10 cellular contexts compared by ENCODE assay signal in the genomic region with DNA sequence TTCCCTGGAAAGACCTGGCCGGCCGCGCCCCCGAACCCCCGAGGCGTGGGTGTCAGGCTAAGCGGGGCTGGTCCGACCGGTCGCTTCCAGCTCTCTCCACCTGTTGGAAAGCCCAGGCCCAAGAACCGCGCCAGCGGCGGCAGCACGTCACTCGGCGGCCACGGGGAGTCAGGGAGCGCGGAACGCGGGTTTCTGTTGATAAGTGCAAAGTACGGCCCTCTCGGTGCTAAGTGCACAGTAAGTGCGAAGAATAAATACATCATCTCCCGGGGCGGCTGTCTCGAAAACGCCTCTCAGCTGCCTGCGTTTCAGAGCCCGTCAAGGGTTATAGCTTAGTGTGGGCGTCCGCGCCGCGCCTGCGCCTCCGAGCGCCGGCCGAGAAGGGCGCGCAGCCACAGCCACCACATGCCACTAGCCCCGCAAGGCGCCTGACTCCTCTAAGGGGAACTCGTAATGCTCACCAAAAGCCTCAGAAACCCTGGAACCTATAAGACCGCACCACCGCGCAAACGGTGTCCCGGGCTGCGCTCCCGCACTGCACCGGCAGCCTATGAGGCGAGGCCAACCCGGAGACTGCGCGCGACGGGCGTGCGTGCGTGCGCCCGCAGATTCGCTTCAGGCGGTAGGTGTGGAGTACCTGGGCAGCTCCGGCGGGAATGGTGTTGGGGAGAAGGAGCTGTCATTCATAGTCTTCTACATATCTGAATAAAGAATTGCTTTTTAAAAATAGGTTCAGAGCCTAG. TPM values are rescaled to one million over a fixed set of nuclear protein-coding genes. Genes with fewer than 3 reads are reported as not detected.
DNase-seq lines count a peak whose midpoint lies in the region; ATAC-seq, FAIRE-seq and TF ChIP-seq lines count a peak whose summit lies in the region.
"Had no signal": no experiment of that assay in that cellular context is flagged by ENCODE, and none has a peak within 500 bp of the region (broad histone marks: within the 10 kb centered on the region; RNA-seq: fewer than 3 reads in every experiment).

No MANE protein-coding gene starts in this region.

- POLR2A ChIA-PET in A549 (lab: Yijun Ruan, JAX), result interaction anchor here (0.7 to 3.7 kb wide), 3 partner anchors 9 to 45 kb away, joined by 3 to 32 read pairs (median 16); a partner anchor contains a TSS
- POLR2A ChIA-PET in HEK293 (lab: Yijun Ruan, JAX), result interaction anchor here (0.7 to 4.4 kb wide), 3 partner anchors 11 to 905 kb away, joined by 4 to 69 read pairs (median 6); a partner anchor contains a TSS

- no peak overlapping the region for H3K27ac Mint-ChIP-seq in chondrocyte (ENCODE audit: unreplicated experiment)

- H3K9me3 ChIP-seq in A549 (no peaks in the 10 kb centered on the region), HEK293 (ENCODE audit: control insufficient read depth, insufficient read depth, low read depth, low read length) (no peaks in the 10 kb centered on the region), lung (ENCODE audit: control insufficient read depth in 2 of 2, insufficient read depth in 1 of 2, low read length in 1 of 2) (peaks cover 0 to 12% of the 10 kb centered on the region in 2 donors)

- H3K4me1 Mint-ChIP-seq in chondrocyte (ENCODE audit: low read depth), result peaks cover 16% of the 10 kb centered on the region

- H3K4me3 Mint-ChIP-seq in chondrocyte (ENCODE audit: unreplicated experiment), result peak overlapping the region; percentile 74

- CTCF ChIA-PET in A549 (lab: Yijun Ruan, JAX), result interaction anchor here (0.6 to 4.2 kb wide), 14 partner anchors 10 to 550 kb away, joined by 3 to 26 read pairs (median 5); a partner anchor contains a TSS
- CTCF ChIA-PET in HEK293 (lab: Yijun Ruan, JAX), result interaction anchor here (0.6 to 2.0 kb wide), 10 partner anchors 8 to 1871 kb away, joined by 3 to 22 read pairs (median 4); a partner anchor contains a TSS

- peak overlapping the region; percentile 79 for H3K4me2 ChIP-seq in A549

- TF ChIP-seq CTCF in A549 (IDR thresholded peaks at IDR 0.05) (no peak), HEK293 (tag by site-specific recombination; IDR thresholded peaks at IDR 0.05) (peak; percentile 44), chondrocyte (IDR thresholded peaks at IDR 0.05) (no peak), lung (IDR thresholded peaks at IDR 0.05; ENCODE audit: control extremely low read depth, extremely low read depth) (no peak)

- peaks cover 1% of the 10 kb centered on the region for H3K36me3 Mint-ChIP-seq in chondrocyte (ENCODE audit: low read depth)

- peak; percentile 45 for TF ChIP-seq POLR2A in A549 (IDR thresholded peaks at IDR 0.05; ENCODE audit: low read length)

- ATAC-seq in A549 (peak; percentile 67 to 78), lung (ENCODE audit: insufficient read depth, low FRiP score) (peak; percentile 22), GM21723 (IDR thresholded peaks at IDR 0.05; ENCODE audit: unreplicated experiment) (no peak)

- peaks cover 75% of the 10 kb centered on the region for H3K27me3 Mint-ChIP-seq in chondrocyte (ENCODE audit: low read depth)

- FAIRE-seq in A549 (lab: Jason Lieb, UNC), result no peak
- FAIRE-seq: colon had no signal

- H3K27me3 ChIP-seq in lung (ENCODE audit: control insufficient read depth, insufficient read depth), result peaks cover 25% of the 10 kb centered on the region

- TF ChIP-seq EP300 in A549 (IDR thresholded peaks at IDR 0.05), result no peak

- no peaks in the 10 kb centered on the region for H3K9me3 Mint-ChIP-seq in chondrocyte (ENCODE audit: low read depth)

- H3K27ac ChIP-seq in A549 (peak overlapping the region; percentile 73 to 99), HEK293 (ENCODE audit: extremely low read depth, low read depth, low read length) (peak overlapping the region; percentile 86), lung (ENCODE audit: low read depth in 1 of 2, low read length in 1 of 2) (peak overlapping the region in 1 of 2 donors; percentile 33)

- H3K4me1 ChIP-seq in A549, result peaks cover 8% of the 10 kb centered on the region; the same call in 1 of the 3 replicates
- H3K4me1 ChIP-seq in HEK293 (ENCODE audit: control insufficient read depth, insufficient read depth, low read length), result peaks cover 3% of the 10 kb centered on the region; the same call in 1 of the 2 replicates
- peaks cover 0 to 18% of the 10 kb centered on the region in 2 donors for H3K4me1 ChIP-seq in lung (ENCODE audit: control insufficient read depth in 2 of 2, insufficient read depth in 2 of 2, low read length in 2 of 2)

- H3K36me3 ChIP-seq in HEK293 (ENCODE audit: control insufficient read depth in 2 of 2, insufficient read depth in 1 of 2, low read length in 2 of 2) (no peaks in the 10 kb centered on the region), lung (ENCODE audit: control insufficient read depth in 2 of 2, insufficient read depth in 2 of 2, low read length in 2 of 2) (no peaks in the 10 kb centered on the region)

- H3K4me3 ChIP-seq in A549, result peak overlapping the region; percentile 53
- peak overlapping the region; percentile 58 for H3K4me3 ChIP-seq in HEK293 (ENCODE audit: low read depth, low read length)
- no peak overlapping the region for H3K4me3 ChIP-seq in lung

- no CpG with 5 or more reads among the region's 69 CpGs for WGBS in A549 (ENCODE audit: missing lambda C conversion rate)
- 2 to 4% methylated on average over 69 of the region's 69 CpGs for WGBS in lung, 2 donors

- TF ChIP-seq RAD21 in A549 (conservative IDR thresholded peaks at IDR 0.05 in 1 of 2, IDR thresholded peaks at IDR 0.05 in 1 of 2), result no peak

- DNase-seq in A549 (ENCODE audit: low read depth in 1 of 2, low spot score in 1 of 2) (peak; percentile 21 to 68), chondrocyte (ENCODE audit: low spot score) (no peak), lung (ENCODE audit: low spot score) (no peak), anterior cingulate cortex (lab: John Stamatoyannopoulos, UW) (no peak), NCI-H2107 treated with DMSO at 0.1 percent for 48 hours (lab: John Stamatoyannopoulos, UW; ENCODE audit: unreplicated experiment) (no peak), NCI-H345 treated with DMSO at 0.1 percent for 48 hours (lab: John Stamatoyannopoulos, UW; ENCODE audit: unreplicated experiment) (no peak)
- DNase-seq: NCI-H1105 had no signal

TF ChIP-seq in A549, 52 proteins besides CTCF, POLR2A, EP300 and RAD21 (continues in another document):
- TF ChIP-seq CHD4 (IDR thresholded peaks at IDR 0.05; ENCODE audit: borderline replicate concordance) (no peak), EHMT2 (IDR thresholded peaks at IDR 0.05; ENCODE audit: low read depth) (no peak), MAFK (IDR thresholded peaks at IDR 0.05; ENCODE audit: partially characterized antibody) (no peak), FOSL2 (IDR thresholded peaks at IDR 0.05) (no peak), FOSL2 (CRISPR knock-in tag; IDR thresholded peaks at IDR 0.05) (no peak), SREBF2 (IDR thresholded peaks at IDR 0.05) (no peak), PHF8 (IDR thresholded peaks at IDR 0.05; ENCODE audit: borderline replicate concordance, low read depth) (no peak), CBX2 (IDR thresholded peaks at IDR 0.05; ENCODE audit: borderline replicate concordance, low read depth) (no peak), HDAC2 (IDR thresholded peaks at IDR 0.05) (no peak), JUN (IDR thresholded peaks at IDR 0.05) (peak in 1 of 2 experiments; percentile 56; a peak in 2 of 5 replicates)
- TF ChIP-seq, protein P1, sequence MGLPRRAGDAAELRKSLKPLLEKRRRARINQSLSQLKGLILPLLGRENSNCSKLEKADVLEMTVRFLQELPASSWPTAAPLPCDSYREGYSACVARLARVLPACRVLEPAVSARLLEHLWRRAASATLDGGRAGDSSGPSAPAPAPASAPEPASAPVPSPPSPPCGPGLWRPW (IDR thresholded peaks at IDR 0.05), result no peak
- TF ChIP-seq, protein P2, sequence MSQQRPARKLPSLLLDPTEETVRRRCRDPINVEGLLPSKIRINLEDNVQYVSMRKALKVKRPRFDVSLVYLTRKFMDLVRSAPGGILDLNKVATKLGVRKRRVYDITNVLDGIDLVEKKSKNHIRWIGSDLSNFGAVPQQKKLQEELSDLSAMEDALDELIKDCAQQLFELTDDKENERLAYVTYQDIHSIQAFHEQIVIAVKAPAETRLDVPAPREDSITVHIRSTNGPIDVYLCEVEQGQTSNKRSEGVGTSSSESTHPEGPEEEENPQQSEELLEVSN (IDR thresholded peaks at IDR 0.05; ENCODE audit: borderline replicate concordance, low read depth), result peak; percentile 80

TF ChIP-seq in HEK293, 187 proteins besides CTCF, POLR2A, EP300 and RAD21 (continues in another document):
- TF ChIP-seq MYNN (tag by site-specific recombination; IDR thresholded peaks at IDR 0.05; ENCODE audit: borderline replicate concordance) (0 out of 2 replicates have a peak, but pooled peaks have one; percentile 43), KLF10 (tag by site-specific recombination; IDR thresholded peaks at IDR 0.05) (peak; percentile 43), KLF1 (tag by site-specific recombination; IDR thresholded peaks at IDR 0.05) (no peak), ZNF701 (tag by site-specific recombination; IDR thresholded peaks at IDR 0.05) (no peak), ZNF221 (tag by site-specific recombination; IDR thresholded peaks at IDR 0.05; ENCODE audit: borderline replicate concordance) (no peak), SCRT1 (tag by site-specific recombination; IDR thresholded peaks at IDR 0.05; ENCODE audit: borderline replicate concordance) (peak; percentile 85; the same call in 1 of the 2 replicates), ZNF146 (tag by site-specific recombination; IDR thresholded peaks at IDR 0.05) (no peak), ZNF112 (tag by site-specific recombination; IDR thresholded peaks at IDR 0.05) (no peak), ZNF416 (tag by site-specific recombination; IDR thresholded peaks at IDR 0.05) (no peak), ZNF311 (tag by site-specific recombination; IDR thresholded peaks at IDR 0.05; ENCODE audit: borderline replicate concordance) (no peak), ZNF423 (tag by site-specific recombination; IDR thresholded peaks at IDR 0.05) (no peak), KLF16 (tag by site-specific recombination; IDR thresholded peaks at IDR 0.05) (peak; percentile 68), ZNF350 (tag by site-specific recombination; IDR thresholded peaks at IDR 0.05) (no peak), ZNF48 (tag by site-specific recombination; IDR thresholded peaks at IDR 0.05) (no peak), ZNF211 (tag by site-specific recombination; IDR thresholded peaks at IDR 0.05; ENCODE audit: low read depth) (no peak), SCRT2 (tag by site-specific recombination; IDR thresholded peaks at IDR 0.05) (peak; percentile 99), PRDM1 (tag by site-specific recombination; IDR thresholded peaks at IDR 0.05) (no peak)

RNA-seq across cellular contexts. Expression of a gene that starts 9.2 kb away (rescaled TPM):
- 67.4 and 76.4 TPM in 2 replicates for polyA plus RNA-seq in A549 (2011; rRNA removed)
- 24.0 and 34.9 TPM in 2 replicates for polyA plus RNA-seq in A549 (2012; cell fraction: cytosol; rRNA removed)
- 37.9 and 39.4 TPM in 2 replicates for polyA plus RNA-seq in A549 (2012; cell fraction: nucleus; rRNA removed)
- polyA plus RNA-seq in A549 (2017; fragmentation: RNase III; extraction: RNeasy Plus Mini Kit Qiagen cat#74134 plus additional on column Dnase treatment), result 18.4 to 20.8 TPM (median 19.3 TPM) in 3 replicates
- 127 and 151 TPM in 2 replicates for polyA minus RNA-seq in A549 (2011; rRNA and poly(A)+ RNA removed)
- 6.9 to 10.7 TPM (median 9.1 TPM) in 3 replicates for total RNA-seq in chondrocyte
- 1 to 10 TPM in 1 of 2 donors, under 1 TPM in 1; 0.25 to 1.3 TPM for total RNA-seq in lung
- polyA plus RNA-seq in lung, result under 1 TPM; 0.05 to 0.18 TPM

Comparison
In these comparisons a context has a peak if more than half of its experiments do, and no peak if none do; other contexts are left out.
1. DNase-seq: peak in A549 (2 of 2); none in chondrocyte (single experiment), lung (single experiment), anterior cingulate cortex (0 of 58), NCI-H2107 treated with DMSO at 0.1 percent for 48 hours (single experiment) and NCI-H345 treated with DMSO at 0.1 percent for 48 hours (single experiment).